ENCODE assay signal across 39 cellular contexts in the genomic region with DNA sequence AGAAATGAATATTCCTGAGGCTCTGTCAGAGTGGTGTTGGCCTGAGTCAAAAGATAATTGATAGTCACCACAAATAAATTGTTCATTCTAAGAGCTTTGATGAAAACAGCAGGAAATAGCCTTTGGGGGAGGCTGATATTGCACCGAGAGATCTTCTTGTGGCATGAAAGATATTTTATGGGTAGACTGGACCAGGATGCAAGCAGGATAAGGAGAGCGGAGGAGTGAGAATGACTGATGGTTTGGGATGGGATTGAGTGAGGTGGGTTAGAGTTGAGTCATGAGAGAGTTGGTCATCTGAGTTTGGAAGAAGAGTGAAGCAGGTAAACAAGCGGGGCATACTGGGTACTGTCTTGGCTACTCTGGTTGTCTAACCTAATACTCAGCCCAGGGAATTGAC.
"Had no signal": no experiment of that assay in that cellular context is flagged by ENCODE, and none has a peak within 500 bp of the region (broad histone marks: within the 10 kb centered on the region; RNA-seq: fewer than 3 reads in every experiment).

No MANE protein-coding gene starts in this region.

- H3K36me3 ChIP-seq: adrenal gland, cardiac muscle cell had no signal

- FAIRE-seq: bronchial epithelial cell, TTC549 had no signal

- H3K27ac Mint-ChIP-seq: activated B cell treated with CpG ODN at 0.5 μM for 24 hours; activated CD4-positive, alpha-beta memory T cell treated with anti-CD3 and anti-CD28 coated beads for 36 hours; activated CD4-positive, alpha-beta T cell treated with anti-CD3 and anti-CD28 coated beads, Interleukin-2, amount 10 ng/mL, durations not matched to agents 24 days and 14 days; activated CD8-positive, alpha-beta T cell treated with anti-CD3 and anti-CD28 coated beads for 36 hours; activated naive CD4-positive, alpha-beta T cell treated with anti-CD3 and anti-CD28 coated beads for 36 hours; activated naive CD4-positive, alpha-beta T cell treated with anti-CD3 and anti-CD28 coated beads, Interleukin-2, amount 50 U/mL, for 72 hours; activated naive CD8-positive, alpha-beta T cell treated with anti-CD3 and anti-CD28 coated beads for 36 hours; activated T-cell treated with anti-CD3 and anti-CD28 coated beads, Interleukin-2, amount 50 U/mL, for 72 hours; activated T-helper 1 cell treated with anti-CD3 and anti-CD28 coated beads, Interleukin-12 subunit alpha, Interleukin-12 subunit beta, Interleukin-2, Interleukin-4 antibody, amounts not matched to agents 30 ng/mL and 10 ng/mL and 1 ng/mL, durations not matched to agents 14 hours and 24 hours and 36 hours; activated T-helper 17 cell treated with anti-CD3 and anti-CD28 coated beads, Interleukin-2, amount 50 U/mL, for 72 hours; brain; T-helper 1 cell treated with Interleukin-12 subunit alpha and Interleukin-12 subunit beta and Interleukin-4 antibody, amounts not matched to agents 30 μg/mL and 1 μg/mL, for 36 hours; T-helper 2 cell treated with Interferon-gamma antibody and Interleukin-4, amounts not matched to agents 5 μg/mL and 100 μg/mL, for 36 hours had no signal

- H3K36me3 Mint-ChIP-seq: activated CD4-positive, alpha-beta memory T cell treated with anti-CD3 and anti-CD28 coated beads for 36 hours; activated naive CD4-positive, alpha-beta T cell treated with anti-CD3 and anti-CD28 coated beads, Interleukin-2, amount 50 U/mL, for 72 hours; activated naive CD8-positive, alpha-beta T cell treated with anti-CD3 and anti-CD28 coated beads for 36 hours had no signal

- H3K9me3 Mint-ChIP-seq: activated B cell treated with CpG ODN at 0.5 μM for 24 hours; activated CD4-positive, alpha-beta memory T cell treated with anti-CD3 and anti-CD28 coated beads for 36 hours; activated CD4-positive, alpha-beta T cell treated with anti-CD3 and anti-CD28 coated beads, Interleukin-2, amount 10 ng/mL, durations not matched to agents 24 days and 14 days; activated CD8-positive, alpha-beta T cell treated with anti-CD3 and anti-CD28 coated beads for 36 hours; activated naive CD4-positive, alpha-beta T cell treated with anti-CD3 and anti-CD28 coated beads for 36 hours; activated naive CD4-positive, alpha-beta T cell treated with anti-CD3 and anti-CD28 coated beads, Interleukin-2, amount 50 U/mL, for 72 hours; activated naive CD8-positive, alpha-beta T cell treated with anti-CD3 and anti-CD28 coated beads for 36 hours; activated T-cell treated with anti-CD3 and anti-CD28 coated beads, Interleukin-2, amount 50 U/mL, for 4 hours; activated T-cell treated with anti-CD3 and anti-CD28 coated beads, Interleukin-2, amount 50 U/mL, for 72 hours; activated T-helper 1 cell treated with anti-CD3 and anti-CD28 coated beads, Interleukin-12 subunit alpha, Interleukin-12 subunit beta, Interleukin-2, Interleukin-4 antibody, amounts not matched to agents 30 ng/mL and 10 ng/mL and 1 ng/mL, durations not matched to agents 14 hours and 24 hours and 36 hours; activated T-helper 17 cell treated with anti-CD3 and anti-CD28 coated beads, Interleukin-2, amount 50 U/mL, for 72 hours; brain; central memory CD8-positive, alpha-beta T cell; T-helper 1 cell treated with Interleukin-12 subunit alpha and Interleukin-12 subunit beta and Interleukin-4 antibody, amounts not matched to agents 30 μg/mL and 1 μg/mL, for 36 hours; T-helper 2 cell treated with Interferon-gamma antibody and Interleukin-4, amounts not matched to agents 5 μg/mL and 100 μg/mL, for 36 hours had no signal

- H3K27me3 ChIP-seq: cardiac muscle cell had no signal

- H3K27ac ChIP-seq: adrenal gland, cardiac muscle cell, VCaP had no signal

- H3K4me3 Mint-ChIP-seq: activated B cell treated with CpG ODN at 0.5 μM for 24 hours; activated CD4-positive, alpha-beta memory T cell treated with anti-CD3 and anti-CD28 coated beads for 36 hours; activated CD4-positive, alpha-beta T cell treated with anti-CD3 and anti-CD28 coated beads, Interleukin-2, amount 10 ng/mL, durations not matched to agents 24 days and 14 days; activated CD8-positive, alpha-beta T cell treated with anti-CD3 and anti-CD28 coated beads for 36 hours; activated naive CD4-positive, alpha-beta T cell treated with anti-CD3 and anti-CD28 coated beads for 36 hours; activated naive CD8-positive, alpha-beta T cell treated with anti-CD3 and anti-CD28 coated beads for 36 hours; activated T-cell treated with anti-CD3 and anti-CD28 coated beads, Interleukin-2, amount 50 U/mL, for 4 hours; activated T-cell treated with anti-CD3 and anti-CD28 coated beads, Interleukin-2, amount 50 U/mL, for 72 hours; activated T-helper 1 cell treated with anti-CD3 and anti-CD28 coated beads, Interleukin-12 subunit alpha, Interleukin-12 subunit beta, Interleukin-2, Interleukin-4 antibody, amounts not matched to agents 30 ng/mL and 10 ng/mL and 1 ng/mL, durations not matched to agents 14 hours and 24 hours and 36 hours; activated T-helper 17 cell treated with anti-CD3 and anti-CD28 coated beads, Interleukin-2, amount 50 U/mL, for 72 hours; brain; central memory CD8-positive, alpha-beta T cell; T-helper 1 cell treated with Interleukin-12 subunit alpha and Interleukin-12 subunit beta and Interleukin-4 antibody, amounts not matched to agents 30 μg/mL and 1 μg/mL, for 36 hours; T-helper 2 cell treated with Interferon-gamma antibody and Interleukin-4, amounts not matched to agents 5 μg/mL and 100 μg/mL, for 36 hours had no signal

- H3K4me1 Mint-ChIP-seq: activated naive CD8-positive, alpha-beta T cell treated with anti-CD3 and anti-CD28 coated beads for 36 hours; activated T-helper 17 cell treated with anti-CD3 and anti-CD28 coated beads, Interleukin-2, amount 50 U/mL, for 72 hours; central memory CD8-positive, alpha-beta T cell had no signal

- ATAC-seq: activated CD8-positive, alpha-beta T cell treated with anti-CD3 and anti-CD28 coated beads for 36 hours; activated naive CD4-positive, alpha-beta T cell treated with anti-CD3 and anti-CD28 coated beads, Interleukin-2, amount 50 U/mL, for 72 hours; activated T-cell treated with anti-CD3 and anti-CD28 coated beads, Interleukin-2, amount 50 U/mL, for 4 hours; activated T-cell treated with anti-CD3 and anti-CD28 coated beads, Interleukin-2, amount 50 U/mL, for 72 hours; activated T-helper 17 cell treated with anti-CD3 and anti-CD28 coated beads, Interleukin-2, amount 50 U/mL, for 72 hours had no signal

- H3K4me3 ChIP-seq: adrenal gland, cardiac muscle cell had no signal

- H3K9me3 ChIP-seq: adrenal gland had no signal

- DNase-seq: activated B cell treated with CpG ODN at 0.5 μM for 24 hours; activated CD4-positive, alpha-beta memory T cell treated with anti-CD3 and anti-CD28 coated beads for 36 hours; activated CD4-positive, alpha-beta T cell treated with anti-CD3 and anti-CD28 coated beads for 4 hours; activated CD4-positive, alpha-beta T cell treated with anti-CD3 and anti-CD28 coated beads, Interleukin-2, amount 10 ng/mL, durations not matched to agents 24 days and 14 days; activated CD4-positive, alpha-beta T cell treated with anti-CD3 and anti-CD28 coated beads, Interleukin-2, amount 50 U/mL, for 1 hour; activated CD4-positive, alpha-beta T cell treated with anti-CD3 and anti-CD28 coated beads, Interleukin-2, amount 50 U/mL, for 4 hours; activated CD4-positive, CD25-positive, alpha-beta regulatory T cell treated with anti-CD3 and anti-CD28 coated beads, Interleukin-2, amount 50 U/mL, for 72 hours; activated CD8-positive, alpha-beta memory T cell treated with anti-CD3 and anti-CD28 coated beads, Interleukin-2, amount 50 U/mL, for 4 hours; activated CD8-positive, alpha-beta T cell treated with anti-CD3 and anti-CD28 coated beads for 36 hours; activated effector memory CD4-positive, alpha-beta T cell treated with anti-CD3 and anti-CD28 coated beads, Interleukin-2, amount 50 U/mL, for 16 hours; activated gamma-delta T cell treated with Interleukin-2 at 50 U/mL for 16 hours; activated naive CD4-positive, alpha-beta T cell; activated naive CD4-positive, alpha-beta T cell treated with anti-CD3 and anti-CD28 coated beads for 36 hours; activated naive CD4-positive, alpha-beta T cell treated with anti-CD3 and anti-CD28 coated beads, Interleukin-2, amount 50 U/mL, for 16 hours; activated naive CD8-positive, alpha-beta T cell treated with anti-CD3 and anti-CD28 coated beads for 36 hours; activated T-cell treated with anti-CD3 and anti-CD28 coated beads for 4 hours; activated T-cell treated with anti-CD3 and anti-CD28 coated beads, Interleukin-2, amount 50 U/mL, for 1 hour; activated T-cell treated with anti-CD3 and anti-CD28 coated beads, Interleukin-2, amount 50 U/mL, for 4 hours; activated T-cell treated with anti-CD3 and anti-CD28 coated beads, Interleukin-2, amount 50 U/mL, for 72 hours; adrenal gland; amygdala; aorta; caudate nucleus; cerebellar nuclear complex; SW 1271; T-helper 1 cell; T-helper 2 cell; T-helper 9 cell had no signal

- H3K27me3 Mint-ChIP-seq: activated B cell treated with CpG ODN at 0.5 μM for 24 hours; activated CD4-positive, alpha-beta memory T cell treated with anti-CD3 and anti-CD28 coated beads for 36 hours; activated CD8-positive, alpha-beta T cell treated with anti-CD3 and anti-CD28 coated beads for 36 hours; activated naive CD8-positive, alpha-beta T cell treated with anti-CD3 and anti-CD28 coated beads for 36 hours; brain had no signal
